ENCODE assay signal across 8 cellular contexts in the genomic region with DNA sequence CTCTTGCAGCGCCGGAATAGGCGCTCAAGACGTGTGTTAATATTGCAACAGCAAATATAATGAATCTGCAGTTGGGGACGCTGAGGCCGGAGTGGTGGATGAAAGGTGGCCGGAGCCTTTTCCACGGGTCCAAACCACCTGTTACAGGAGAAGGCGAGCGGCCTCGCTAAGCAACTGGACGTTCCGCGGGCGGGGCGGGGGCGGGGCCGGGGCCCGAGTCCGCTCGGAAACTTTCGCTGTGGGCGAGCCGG. TPM values are rescaled to one million over a fixed set of nuclear protein-coding genes. Genes with fewer than 3 reads are reported as not detected.
DNase-seq lines count a peak whose midpoint lies in the region; ATAC-seq, FAIRE-seq and TF ChIP-seq lines count a peak whose summit lies in the region.

No MANE protein-coding gene starts in this region.

- H3K4me3 ChIP-seq in MG63 (peak overlapping the region; percentile 26; the same call in 1 of the 2 replicates), psoas muscle (peak overlapping the region; percentile 95)

- TF ChIP-seq CTCF in psoas muscle (IDR thresholded peaks at IDR 0.05), result no peak

- no peak for DNase-seq in MG63
- DNase-seq in psoas muscle, result no peak
- no peak for DNase-seq in COR-L47 (lab: John Stamatoyannopoulos, UW)
- DNase-seq in NCI-H82 (lab: John Stamatoyannopoulos, UW), result no peak

- ATAC-seq in GM18868 (IDR thresholded peaks at IDR 0.05; ENCODE audit: unreplicated experiment) (peak; percentile 8), psoas muscle (no peak), GM21360 (IDR thresholded peaks at IDR 0.05; ENCODE audit: unreplicated experiment) (no peak), GM18511 (IDR thresholded peaks at IDR 0.05; ENCODE audit: unreplicated experiment) (no peak)

- H3K9me3 ChIP-seq in MG63 (no peaks in the 10 kb centered on the region), psoas muscle (no peaks in the 10 kb centered on the region)

- 1 to 2% (median 1%) methylated on average over 24 of the region's 24 CpGs for WGBS in psoas muscle, 3 donors

- intact Hi-C loops in psoas muscle (cut with DNase I), result loop anchor here in 1 of 2 donors (10.0 kb wide), 1 partner anchor 295 kb away; no protein-coding TSS in a partner anchor

- peak; percentile 78 for FAIRE-seq in endometrium (lab: Jason Lieb, UNC)

- no peak overlapping the region for H3K27ac ChIP-seq in psoas muscle

- H3K4me1 ChIP-seq in psoas muscle, result peaks cover 20% of the 10 kb centered on the region

- H3K27me3 ChIP-seq in MG63, result no peaks in the 10 kb centered on the region
- no peaks in the 10 kb centered on the region for H3K27me3 ChIP-seq in psoas muscle (ENCODE audit: insufficient read depth in 3 of 3, low read length in 2 of 3)

- no peaks in the 10 kb centered on the region for H3K36me3 ChIP-seq in MG63
- no peaks in the 10 kb centered on the region for H3K36me3 ChIP-seq in psoas muscle (ENCODE audit: insufficient read depth in 1 of 2, low read depth in 1 of 2)

RNA-seq across cellular contexts. Expression of a gene that starts 0.3 kb away (rescaled TPM):
- total RNA-seq in MG63 (2014; rRNA removed; shearing (Covaris generic); ENCODE audit: low replicate concordance), result 7.1 and 7.6 TPM in 2 replicates
- 10 to 100 TPM in 2 of 4 donors, 1 to 10 TPM in 2; 8.0 to 13.3 (median 10.0) TPM for total RNA-seq in psoas muscle
- polyA plus RNA-seq in psoas muscle, result 10 to 100 TPM in 1 of 3 donors, 1 to 10 TPM in 2; 5.9 to 13.2 (median 7.0) TPM
